ENCODE assay signal across 5 cellular contexts in genomic region chr2:192598649-192599048, GRCh38.
DNase-seq lines count a peak whose midpoint lies in the region; ATAC-seq lines count a peak whose summit lies in the region.
"Not testable (repeated sequence)": the region's sequence is repeated elsewhere in the genome, so short reads cannot be mapped to it uniquely, and the experiment has no call there.

No MANE protein-coding gene starts in this region.

- not testable (repeated sequence) for H3K27ac Mint-ChIP-seq in activated CD4-positive, alpha-beta T cell treated with anti-CD3 and anti-CD28 coated beads for 36 hours; activated T-helper 17 cell treated with anti-CD3 and anti-CD28 coated beads, Interleukin-2, amount 50 U/mL, for 72 hours; activated naive CD4-positive, alpha-beta T cell treated with anti-CD3 and anti-CD28 coated beads, Interleukin-2, amount 50 U/mL, for 72 hours; stimulated activated effector memory CD8-positive, alpha-beta T cell treated with anti-CD3 and anti-CD28 coated beads, Interleukin-12 subunit alpha, Interleukin-12 subunit beta, amount 100 ng/mL, for 72 hours; stimulated activated naive CD8-positive, alpha-beta T cell treated with anti-CD3 and anti-CD28 coated beads, Interleukin-15, amount 100 ng/mL, for 72 hours

- intact Hi-C loops in activated CD4-positive, alpha-beta T cell treated with anti-CD3 and anti-CD28 coated beads for 36 hours (cut with DNase I, micrococcal nuclease), result not testable (repeated sequence)

- CTCF ChIA-PET in activated CD4-positive, alpha-beta T cell treated with anti-CD3 and anti-CD28 coated beads for 36 hours (lab: Charles Lee), result not testable (repeated sequence)

- POLR2A ChIA-PET in activated CD4-positive, alpha-beta T cell treated with anti-CD3 and anti-CD28 coated beads for 36 hours (lab: Charles Lee), result not testable (repeated sequence)

- H3K4me1 Mint-ChIP-seq in activated CD4-positive, alpha-beta T cell treated with anti-CD3 and anti-CD28 coated beads for 36 hours; activated T-helper 17 cell treated with anti-CD3 and anti-CD28 coated beads, Interleukin-2, amount 50 U/mL, for 72 hours; stimulated activated effector memory CD8-positive, alpha-beta T cell treated with anti-CD3 and anti-CD28 coated beads, Interleukin-12 subunit alpha, Interleukin-12 subunit beta, amount 100 ng/mL, for 72 hours; stimulated activated naive CD8-positive, alpha-beta T cell treated with anti-CD3 and anti-CD28 coated beads, Interleukin-15, amount 100 ng/mL, for 72 hours: not testable (repeated sequence)

- not testable (repeated sequence) for H3K36me3 Mint-ChIP-seq in activated CD4-positive, alpha-beta T cell treated with anti-CD3 and anti-CD28 coated beads for 36 hours (ENCODE audit: low read depth); activated T-helper 17 cell treated with anti-CD3 and anti-CD28 coated beads, Interleukin-2, amount 50 U/mL, for 72 hours (ENCODE audit: low read depth); activated naive CD4-positive, alpha-beta T cell treated with anti-CD3 and anti-CD28 coated beads, Interleukin-2, amount 50 U/mL, for 72 hours; stimulated activated effector memory CD8-positive, alpha-beta T cell treated with anti-CD3 and anti-CD28 coated beads, Interleukin-12 subunit alpha, Interleukin-12 subunit beta, amount 100 ng/mL, for 72 hours

- H3K4me3 Mint-ChIP-seq in activated CD4-positive, alpha-beta T cell treated with anti-CD3 and anti-CD28 coated beads for 36 hours; activated T-helper 17 cell treated with anti-CD3 and anti-CD28 coated beads, Interleukin-2, amount 50 U/mL, for 72 hours; stimulated activated effector memory CD8-positive, alpha-beta T cell treated with anti-CD3 and anti-CD28 coated beads, Interleukin-12 subunit alpha, Interleukin-12 subunit beta, amount 100 ng/mL, for 72 hours; stimulated activated naive CD8-positive, alpha-beta T cell treated with anti-CD3 and anti-CD28 coated beads, Interleukin-15, amount 100 ng/mL, for 72 hours: not testable (repeated sequence)

- ATAC-seq in activated CD4-positive, alpha-beta T cell treated with anti-CD3 and anti-CD28 coated beads for 36 hours, result peak; percentile 49
- ATAC-seq in activated T-helper 17 cell treated with anti-CD3 and anti-CD28 coated beads, Interleukin-2, amount 50 U/mL, for 72 hours (replicated peaks), result peak; percentile 32
- ATAC-seq in activated naive CD4-positive, alpha-beta T cell treated with anti-CD3 and anti-CD28 coated beads, Interleukin-2, amount 50 U/mL, for 72 hours, result peak; percentile 33 to 86
- peak; percentile 44 for ATAC-seq in stimulated activated effector memory CD8-positive, alpha-beta T cell treated with anti-CD3 and anti-CD28 coated beads, Interleukin-12 subunit alpha, Interleukin-12 subunit beta, amount 100 ng/mL, for 72 hours
- peak; percentile 57 for ATAC-seq in stimulated activated naive CD8-positive, alpha-beta T cell treated with anti-CD3 and anti-CD28 coated beads, Interleukin-15, amount 100 ng/mL, for 72 hours

- not testable (repeated sequence) for DNase-seq in activated CD4-positive, alpha-beta T cell treated with anti-CD3 and anti-CD28 coated beads for 36 hours; activated naive CD4-positive, alpha-beta T cell treated with anti-CD3 and anti-CD28 coated beads, Interleukin-2, amount 50 U/mL, for 72 hours (ENCODE audit: low spot score in 2 of 2); stimulated activated effector memory CD8-positive, alpha-beta T cell treated with anti-CD3 and anti-CD28 coated beads, Interleukin-12 subunit alpha, Interleukin-12 subunit beta, amount 100 ng/mL, for 72 hours (ENCODE audit: low spot score in 2 of 2); stimulated activated naive CD8-positive, alpha-beta T cell treated with anti-CD3 and anti-CD28 coated beads, Interleukin-15, amount 100 ng/mL, for 72 hours

- H3K9me3 Mint-ChIP-seq in activated CD4-positive, alpha-beta T cell treated with anti-CD3 and anti-CD28 coated beads for 36 hours (ENCODE audit: low read depth); activated T-helper 17 cell treated with anti-CD3 and anti-CD28 coated beads, Interleukin-2, amount 50 U/mL, for 72 hours; activated naive CD4-positive, alpha-beta T cell treated with anti-CD3 and anti-CD28 coated beads, Interleukin-2, amount 50 U/mL, for 72 hours; stimulated activated effector memory CD8-positive, alpha-beta T cell treated with anti-CD3 and anti-CD28 coated beads, Interleukin-12 subunit alpha, Interleukin-12 subunit beta, amount 100 ng/mL, for 72 hours; stimulated activated naive CD8-positive, alpha-beta T cell treated with anti-CD3 and anti-CD28 coated beads, Interleukin-15, amount 100 ng/mL, for 72 hours: not testable (repeated sequence)

- not testable (repeated sequence) for H3K27me3 Mint-ChIP-seq in activated CD4-positive, alpha-beta T cell treated with anti-CD3 and anti-CD28 coated beads for 36 hours; activated T-helper 17 cell treated with anti-CD3 and anti-CD28 coated beads, Interleukin-2, amount 50 U/mL, for 72 hours; stimulated activated naive CD8-positive, alpha-beta T cell treated with anti-CD3 and anti-CD28 coated beads, Interleukin-15, amount 100 ng/mL, for 72 hours
